22 cellular contexts compared by ENCODE assay signal in genomic region chrX:130103605-130104004, GRCh38. TPM values are rescaled to one million over a fixed set of nuclear protein-coding genes. Genes with fewer than 3 reads are reported as not detected.
DNase-seq lines count a peak whose midpoint lies in the region; ATAC-seq, FAIRE-seq and TF ChIP-seq lines count a peak whose summit lies in the region.
"Had no signal": no experiment of that assay in that cellular context is flagged by ENCODE, and none has a peak within 500 bp of the region (broad histone marks: within the 10 kb centered on the region; RNA-seq: fewer than 3 reads in every experiment).

No MANE protein-coding gene starts in this region.

- peak overlapping the region; percentile 15 for H3K4me3 Mint-ChIP-seq in activated T-helper 17 cell treated with anti-CD3 and anti-CD28 coated beads, Interleukin-2, amount 50 U/mL, for 72 hours
- H3K4me3 Mint-ChIP-seq: B cell; CD8-positive, alpha-beta T cell had no signal

- DNase-seq in NCI-H2227 (lab: John Stamatoyannopoulos, UW; ENCODE audit: unreplicated experiment) (peak; percentile 19), NCI-H2227 treated with DMSO at 0.1 percent for 48 hours (lab: John Stamatoyannopoulos, UW) (no peak), SIG-M5 (lab: John Stamatoyannopoulos, UW) (no peak), midbrain (lab: John Stamatoyannopoulos, UW) (no peak), RCC 7860 (ENCODE audit: low spot score) (no peak)
- DNase-seq: 8988T; Calu3; CD8-positive, alpha-beta T cell; HCEC 1CT; NCI-H1417 treated with DMSO at 0.1 percent for 48 hours; NCI-H2029; NCI-H446; NCI-H774; PC-9 had no signal

- H3K27ac Mint-ChIP-seq in activated T-helper 17 cell treated with anti-CD3 and anti-CD28 coated beads, Interleukin-2, amount 50 U/mL, for 72 hours, result no peak overlapping the region

- H3K79me2 ChIP-seq in Loucy (ENCODE audit: insufficient read depth, low read length), result peaks cover 98% of the 10 kb centered on the region

- peaks cover 43% of the 10 kb centered on the region for H4K20me1 ChIP-seq in Loucy (ENCODE audit: insufficient read depth, low read length, poor library complexity, severe bottlenecking)

- H3K4me1 Mint-ChIP-seq in activated T-helper 17 cell treated with anti-CD3 and anti-CD28 coated beads, Interleukin-2, amount 50 U/mL, for 72 hours, result peaks cover 38% of the 10 kb centered on the region

- H3K9me3 ChIP-seq in Loucy (ENCODE audit: insufficient read depth, low read depth, low read length), result no peaks in the 10 kb centered on the region
- H3K9me3 ChIP-seq in neutrophil, result no peaks in the 10 kb centered on the region

- H3K36me3 ChIP-seq in Loucy (ENCODE audit: insufficient read depth, low read length) (no peaks in the 10 kb centered on the region), neutrophil (no peaks in the 10 kb centered on the region)

- peak overlapping the region; percentile 58 for H3K4me2 ChIP-seq in Loucy (ENCODE audit: low read depth, low read length, poor library complexity, severe bottlenecking)
- H3K4me2 ChIP-seq: KMS-11, PC-9 had no signal

- peak overlapping the region; percentile 44 for H3K27ac ChIP-seq in neutrophil
- H3K27ac ChIP-seq: HL-60, KMS-11, PC-9 had no signal

- no peaks in the 10 kb centered on the region for H3F3A ChIP-seq in Loucy (ENCODE audit: low read depth)

- FAIRE-seq in RCC 7860 (lab: Jason Lieb, UNC), result no peak
- FAIRE-seq: GM12878, GM19239 had no signal

- H3K4me3 ChIP-seq in Loucy (ENCODE audit: low read length, poor library complexity, severe bottlenecking), result peak overlapping the region; percentile 10
- H3K4me3 ChIP-seq in neutrophil (ENCODE audit: low read depth in 1 of 2, low read length in 1 of 2), result no peak overlapping the region
- H3K4me3 ChIP-seq: GM12878, PC-9 had no signal

- no peak for ATAC-seq in activated T-helper 17 cell treated with anti-CD3 and anti-CD28 coated beads, Interleukin-2, amount 50 U/mL, for 72 hours (replicated peaks)
- ATAC-seq: CD8-positive, alpha-beta T cell; GM12878 had no signal

- H3K9me3 Mint-ChIP-seq in activated T-helper 17 cell treated with anti-CD3 and anti-CD28 coated beads, Interleukin-2, amount 50 U/mL, for 72 hours, result no peaks in the 10 kb centered on the region
- H3K9me3 Mint-ChIP-seq: CD8-positive, alpha-beta T cell had no signal

- no peaks in the 10 kb centered on the region for H3K27me3 Mint-ChIP-seq in activated T-helper 17 cell treated with anti-CD3 and anti-CD28 coated beads, Interleukin-2, amount 50 U/mL, for 72 hours
- H3K27me3 Mint-ChIP-seq: B cell had no signal

- H3K9me2 ChIP-seq in Loucy (replicated peaks; ENCODE audit: low read depth, low read length), result no peaks in the 10 kb centered on the region

- H2AFZ ChIP-seq in Loucy (ENCODE audit: low read length), result no peak overlapping the region
- H2AFZ ChIP-seq: PC-9 had no signal

- no peak for TF ChIP-seq CTCF in Loucy (conservative IDR thresholded peaks at IDR 0.05; ENCODE audit: low read length)
- TF ChIP-seq CTCF in neutrophil (IDR thresholded peaks at IDR 0.05), result no peak

- H3K36me3 Mint-ChIP-seq in activated T-helper 17 cell treated with anti-CD3 and anti-CD28 coated beads, Interleukin-2, amount 50 U/mL, for 72 hours (ENCODE audit: low read depth), result peaks cover 13% of the 10 kb centered on the region

- H3K27me3 ChIP-seq in Loucy (ENCODE audit: insufficient read depth, low read length, poor library complexity, severe bottlenecking), result no peaks in the 10 kb centered on the region
- no peaks in the 10 kb centered on the region for H3K27me3 ChIP-seq in neutrophil

- no peak overlapping the region for H3K9ac ChIP-seq in Loucy (ENCODE audit: low read depth, low read length, poor library complexity, severe bottlenecking)
- H3K9ac ChIP-seq: KMS-11 had no signal

- peaks cover 46% of the 10 kb centered on the region for H3K4me1 ChIP-seq in Loucy (ENCODE audit: insufficient read depth, low read length, poor library complexity, severe bottlenecking)
- peaks cover 63 to 76% of the 10 kb centered on the region in 2 experiments for H3K4me1 ChIP-seq in neutrophil (ENCODE audit: control insufficient read depth in 1 of 2, insufficient read depth in 1 of 2, low read depth in 1 of 2, low read length in 1 of 2)

RNA-seq across cellular contexts. Expression of gene ELF4, which starts 6.7 kb away (rescaled TPM):
- total RNA-seq in activated T-helper 17 cell treated with anti-CD3 and anti-CD28 coated beads, Interleukin-2, amount 50 U/mL, for 72 hours, result 10 to 100 TPM; 23.5 to 25.6 TPM
